ENCODE assay signal across 27 cellular contexts in the genomic region with DNA sequence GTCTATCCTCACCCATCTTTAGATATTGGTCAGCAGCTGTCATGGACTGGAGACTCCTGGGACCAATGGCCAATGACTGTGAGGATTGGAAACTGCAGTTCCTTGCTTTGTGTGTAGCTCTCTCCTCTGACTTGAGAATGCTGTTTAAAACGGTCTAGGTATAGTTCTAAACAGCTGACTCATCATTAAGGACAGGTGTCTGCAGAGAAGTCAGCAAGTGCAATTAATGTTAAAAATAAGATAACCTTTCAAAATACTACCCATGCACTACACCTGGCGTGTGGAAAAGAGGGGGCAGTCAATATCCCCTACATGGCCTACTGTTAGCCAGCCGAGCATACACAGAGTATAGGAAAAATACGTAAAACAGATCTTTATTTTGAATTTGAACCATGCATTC.
"Had no signal": no experiment of that assay in that cellular context is flagged by ENCODE, and none has a peak within 500 bp of the region (broad histone marks: within the 10 kb centered on the region; RNA-seq: fewer than 3 reads in every experiment).

No MANE protein-coding gene starts in this region.

- H3K27me3 ChIP-seq: colonic mucosa, esophagus squamous epithelium, left lung, ovary, tibial nerve, upper lobe of left lung had no signal

- DNase-seq: colonic mucosa; dermis blood vessel endothelial cell; effector memory CD4-positive, alpha-beta T cell; esophagus squamous epithelium; foreskin melanocyte; glutamatergic neuron; heart right ventricle; hippocampal formation; left cardiac atrium; left lung; mammary epithelial cell; naive thymus-derived CD8-positive, alpha-beta T cell; nephron progenitor cell; occipital lobe; ovary; posterior cingulate gyrus; psoas muscle; right cardiac atrium; small intestine; stimulated activated CD4-positive, alpha-beta T cell treated with anti-CD3 and anti-CD28 coated beads, Interleukin-1b, Interleukin-23, amount 100 ng/mL, for 48 hours; stimulated activated CD4-positive, alpha-beta T cell treated with anti-CD3 and anti-CD28 coated beads, Interleukin-4, amount 100 ng/mL, for 1 hour; stimulated activated naive CD8-positive, alpha-beta T cell treated with anti-CD3 and anti-CD28 coated beads, Interleukin-15, Interleukin-2, amounts not matched to agents 100 U/mL and 50 U/mL, for 24 hours; substantia nigra; upper lobe of left lung had no signal

- H3K4me3 ChIP-seq: colonic mucosa, esophagus squamous epithelium, heart right ventricle, left lung, ovary, psoas muscle, thoracic aorta, tibial nerve, upper lobe of left lung had no signal

- H3K4me1 Mint-ChIP-seq: stimulated activated effector memory CD8-positive, alpha-beta T cell treated with anti-CD3 and anti-CD28 coated beads, Interleukin-12 subunit alpha, Interleukin-12 subunit beta, amount 100 ng/mL, for 72 hours had no signal

- H3K9me3 ChIP-seq: colonic mucosa, ovary, thoracic aorta had no signal

- H3K27ac ChIP-seq: colonic mucosa, esophagus squamous epithelium, heart right ventricle, left lung, ovary, psoas muscle, thoracic aorta, upper lobe of left lung had no signal

- H3K36me3 ChIP-seq: colonic mucosa, esophagus squamous epithelium, heart right ventricle, left lung, ovary, thoracic aorta, tibial nerve, upper lobe of left lung had no signal

- H3K4me3 Mint-ChIP-seq: naive thymus-derived CD8-positive, alpha-beta T cell; nephron progenitor cell; stimulated activated effector memory CD8-positive, alpha-beta T cell treated with anti-CD3 and anti-CD28 coated beads, Interleukin-12 subunit alpha, Interleukin-12 subunit beta, amount 100 ng/mL, for 72 hours had no signal

- ATAC-seq: heart right ventricle; left cardiac atrium; left lung; naive thymus-derived CD8-positive, alpha-beta T cell; psoas muscle; right cardiac atrium; stimulated activated effector memory CD8-positive, alpha-beta T cell treated with anti-CD3 and anti-CD28 coated beads, Interleukin-12 subunit alpha, Interleukin-12 subunit beta, amount 100 ng/mL, for 72 hours; stimulated activated naive CD8-positive, alpha-beta T cell treated with anti-CD3 and anti-CD28 coated beads, Interleukin-15, Interleukin-2, amounts not matched to agents 100 U/mL and 50 U/mL, for 24 hours had no signal

- H3K27me3 Mint-ChIP-seq: naive thymus-derived CD8-positive, alpha-beta T cell had no signal

- H3K27ac Mint-ChIP-seq: nephron progenitor cell had no signal

- H3K4me1 ChIP-seq: colonic mucosa, esophagus squamous epithelium, heart right ventricle, left lung, psoas muscle, upper lobe of left lung had no signal

- H3K36me3 Mint-ChIP-seq: stimulated activated effector memory CD8-positive, alpha-beta T cell treated with anti-CD3 and anti-CD28 coated beads, Interleukin-12 subunit alpha, Interleukin-12 subunit beta, amount 100 ng/mL, for 72 hours had no signal
